Comparison of ENCODE assay signal across 21 cellular contexts in genomic region chr12:122371475-122372045, GRCh38. TPM values are rescaled to one million over a fixed set of nuclear protein-coding genes. Genes with fewer than 3 reads are reported as not detected.
DNase-seq lines count a peak whose midpoint lies in the region; ATAC-seq, FAIRE-seq and TF ChIP-seq lines count a peak whose summit lies in the region.
"Had no signal": no experiment of that assay in that cellular context is flagged by ENCODE, and none has a peak within 500 bp of the region (broad histone marks: within the 10 kb centered on the region; RNA-seq: fewer than 3 reads in every experiment).

No MANE protein-coding gene starts in this region.

- H3K9ac ChIP-seq in liver (ENCODE audit: low read depth in 1 of 2, low read length in 2 of 2) = peak overlapping the region in 1 of 2 donors; percentile 38
- no peak overlapping the region for H3K9ac ChIP-seq in HepG2 (ENCODE audit: insufficient read depth, low read depth, low read length)

- no TSS peak for BruUV-seq in HepG2 (replicated peaks; lab: Mats Ljungman, UMichigan)

- no peaks in the 10 kb centered on the region for H4K20me1 ChIP-seq in HepG2 (ENCODE audit: insufficient read depth, low read length)

- TF ChIP-seq CTCF in liver (IDR thresholded peaks at IDR 0.05; ENCODE audit: low read depth, low read length, missing input control) (no peak), HepG2 (CRISPR knock-in tag; IDR thresholded peaks at IDR 0.05) (no peak), natural killer cell (IDR thresholded peaks at IDR 0.05) (no peak)

- H3K9me3 Mint-ChIP-seq in natural killer cell = no peaks in the 10 kb centered on the region
- H3K9me3 Mint-ChIP-seq: central memory CD8-positive, alpha-beta T cell; stimulated activated naive CD8-positive, alpha-beta T cell treated with anti-CD3 and anti-CD28 coated beads, Interleukin-15, amount 100 ng/mL, for 72 hours had no signal

- no peak for FAIRE-seq in HepG2 (lab: Jason Lieb, UNC)
- FAIRE-seq: GM19239, RCC 7860 had no signal

- H3K27me3 Mint-ChIP-seq in natural killer cell (ENCODE audit: low read depth in 2 of 2) = no peaks in the 10 kb centered on the region
- H3K27me3 Mint-ChIP-seq: central memory CD8-positive, alpha-beta T cell; stimulated activated naive CD8-positive, alpha-beta T cell treated with anti-CD3 and anti-CD28 coated beads, Interleukin-15, amount 100 ng/mL, for 72 hours had no signal

- H3K4me2 ChIP-seq in HepG2 (ENCODE audit: low read depth, low read length) = no peak overlapping the region

- CTCF ChIA-PET in HepG2 (lab: Yijun Ruan, JAX; ENCODE audit: low intra/inter-chr PET ratio, low total read pairs) = no interaction called here

- H3K79me2 ChIP-seq in HepG2 (ENCODE audit: insufficient read depth, low read length) = peaks cover 4% of the 10 kb centered on the region

- no peak overlapping the region for H3K4me3 Mint-ChIP-seq in natural killer cell
- H3K4me3 Mint-ChIP-seq: central memory CD8-positive, alpha-beta T cell; stimulated activated naive CD8-positive, alpha-beta T cell treated with anti-CD3 and anti-CD28 coated beads, Interleukin-15, amount 100 ng/mL, for 72 hours had no signal

- H3K27ac ChIP-seq in liver (ENCODE audit: low read depth in 1 of 2, low read length in 2 of 2) (peak overlapping the region; percentile 36 to 46), HepG2 (ENCODE audit: extremely low read length, insufficient read depth, low read length) (no peak overlapping the region)

- TF ChIP-seq POLR2A in HepG2 (IDR thresholded peaks at IDR 0.05; ENCODE audit: insufficient read depth in 1 of 2, low read depth in 2 of 2, low read length in 2 of 2) = no peak

- peaks cover 7 to 30% of the 10 kb centered on the region in 2 donors for H3K4me1 Mint-ChIP-seq in natural killer cell

- POLR2A ChIA-PET in HepG2 (lab: Yijun Ruan, JAX) = interaction anchor here (1.3 kb wide), 1 partner anchor 28 kb away, joined by 4 read pairs; no protein-coding TSS in a partner anchor

- intact Hi-C loops in HepG2 (cut with micrococcal nuclease; ENCODE audit: unreplicated experiment) (no loop called here), natural killer cell (cut with micrococcal nuclease) (no loop called here)

- H3K4me1 ChIP-seq in liver (ENCODE audit: control insufficient read depth in 4 of 4, insufficient read depth in 4 of 4, low read length in 3 of 4) (peaks cover 0 to 6% (median 2%) of the 10 kb centered on the region in 4 donors), HepG2 (ENCODE audit: insufficient read depth, low read length) (peaks cover 28% of the 10 kb centered on the region)

- TF ChIP-seq RAD21 in liver (IDR thresholded peaks at IDR 0.05) (no peak), HepG2 (CRISPR knock-in tag; IDR thresholded peaks at IDR 0.05) (no peak)

- ATAC-seq in HepG2 = no peak
- no peak for ATAC-seq in natural killer cell
- no peak for ATAC-seq in GM19452 (IDR thresholded peaks at IDR 0.05; ENCODE audit: unreplicated experiment)
- no peak for ATAC-seq in HG03108 (IDR thresholded peaks at IDR 0.05; ENCODE audit: unreplicated experiment)
- ATAC-seq: stimulated activated naive CD8-positive, alpha-beta T cell treated with anti-CD3 and anti-CD28 coated beads, Interleukin-15, amount 100 ng/mL, for 72 hours had no signal

- H3K27me3 ChIP-seq in liver (ENCODE audit: control insufficient read depth in 4 of 4, insufficient read depth in 4 of 4, low read length in 3 of 4) (no peaks in the 10 kb centered on the region), HepG2 (ENCODE audit: control insufficient read depth in 1 of 2, insufficient read depth in 2 of 2, low read length in 2 of 2) (no peaks in the 10 kb centered on the region)

- H3K4me3 ChIP-seq in liver (ENCODE audit: low read depth in 1 of 3, low read length in 3 of 3) (no peak overlapping the region), HepG2 (replicated peaks in 1 of 3; ENCODE audit: insufficient read depth in 1 of 3, low read depth in 2 of 3, low read length in 3 of 3) (no peak overlapping the region)

- H3K36me3 ChIP-seq in liver (ENCODE audit: control insufficient read depth in 4 of 4, insufficient read depth in 3 of 4, low read depth in 1 of 4, low read length in 3 of 4) = peaks cover 2 to 28% (median 10%) of the 10 kb centered on the region in 4 donors
- peaks cover 0 to 29% of the 10 kb centered on the region in 2 experiments; a peak in 3 of 5 replicates for H3K36me3 ChIP-seq in HepG2 (replicated peaks in 1 of 2; ENCODE audit: control insufficient read depth in 1 of 2, insufficient read depth in 2 of 2, low read length in 2 of 2)

- H3K36me3 Mint-ChIP-seq in natural killer cell = peaks cover 7% of the 10 kb centered on the region

- WGBS in liver = 50% methylated on average over 8 of the region's 8 CpGs
- WGBS in HepG2 (ENCODE audit: low lambda C conversion rate) = 80% methylated on average over 8 of the region's 8 CpGs

- DNase-seq in HepG2 (ENCODE audit: low spot score) (no peak), dermis microvascular lymphatic vessel endothelial cell (ENCODE audit: low read depth in 2 of 2) (peak; percentile 52 to 53), natural killer cell (no peak), NCI-H2029 (lab: John Stamatoyannopoulos, UW) (no peak), activated gamma-delta T cell (lab: John Stamatoyannopoulos, UW) (no peak)
- DNase-seq: activated CD4-positive, CD25-positive, alpha-beta regulatory T cell; activated CD8-positive, alpha-beta memory T cell treated with anti-CD3 and anti-CD28 coated beads, Interleukin-2, amount 50 U/mL, for 48 hours; DMS 273 treated with DMSO at 0.1 percent for 48 hours; KBM-7; NCI-H1092; NCI-H82; posterior cingulate gyrus; stimulated activated CD4-positive, alpha-beta T cell treated with anti-CD3 and anti-CD28 coated beads, Interleukin-15, amount 100 ng/mL, for 24 hours; stimulated activated naive CD8-positive, alpha-beta T cell treated with anti-CD3 and anti-CD28 coated beads, Interleukin-15, amount 100 ng/mL, for 72 hours; SW 1271 had no signal

- H2AFZ ChIP-seq in HepG2 (ENCODE audit: low read length) = no peak overlapping the region

- TF ChIP-seq EP300 in HepG2 (IDR thresholded peaks at IDR 0.05; ENCODE audit: low read depth in 2 of 2, low read length in 2 of 2) (no peak), HepG2 (CRISPR knock-in tag; IDR thresholded peaks at IDR 0.05; ENCODE audit: borderline replicate concordance) (no peak)

- H3K9me3 ChIP-seq in liver (ENCODE audit: control insufficient read depth in 4 of 4, low read length in 3 of 4) (no peaks in the 10 kb centered on the region), HepG2 (ENCODE audit: low read length) (no peaks in the 10 kb centered on the region)

- in situ Hi-C loops in HepG2 (cut with HindIII; ENCODE audit: extremely low pct_ligation_motif_present, low pct_unique_long_range_greater_than_20kb) = no loop called here

- peak overlapping the region; percentile 60 to 66 for H3K27ac Mint-ChIP-seq in natural killer cell

TF ChIP-seq in liver, 16 proteins besides CTCF, POLR2A, EP300 and RAD21:
- TF ChIP-seq HNF4G (IDR thresholded peaks at IDR 0.05) (no peak), SP1 (IDR thresholded peaks at IDR 0.05) (peak; percentile 7), GABPA (IDR thresholded peaks at IDR 0.05 in 1 of 2, conservative IDR thresholded peaks at IDR 0.05 in 1 of 2) (no peak), FOXA1 (IDR thresholded peaks at IDR 0.05) (no peak), RXRA (IDR thresholded peaks at IDR 0.05) (peak in 1 of 2 donors; percentile 28), EGR1 (IDR thresholded peaks at IDR 0.05; ENCODE audit: low read depth in 2 of 2) (no peak), NR2F2 (IDR thresholded peaks at IDR 0.05) (peak; percentile 83)

TF ChIP-seq in HepG2, 621 proteins besides CTCF, POLR2A, EP300 and RAD21:
- TF ChIP-seq MEF2D (CRISPR knock-in tag; IDR thresholded peaks at IDR 0.05) = no peak
TF ChIP-seq in HepG2: peak in this region for 0.

RNA-seq across cellular contexts. Expression of gene CLIP1, which starts 50.9 kb away (rescaled TPM):
- total RNA-seq in liver (10 to 100 TPM; 19.9 to 41.9 TPM), HepG2 (2016; rRNA removed; fragmentation: Illumina TruSeq; extraction: Trizol) (28.9 and 30.2 TPM in 2 replicates), dermis microvascular lymphatic vessel endothelial cell (22.6 and 28.7 TPM in 2 replicates), natural killer cell (10 to 100 TPM; 67.1 to 88.5 (median 69.1) TPM)
- polyA plus RNA-seq in liver (10 to 100 TPM; 13.0 to 32.2 TPM), HepG2 (2011; rRNA removed) (42.8 and 43.7 TPM in 2 replicates)
- 16.2 and 21.0 TPM in 2 replicates for total RNA-seq in HepG2 (2016; cell fraction: cytosol; rRNA removed; fragmentation: Illumina TruSeq; extraction: Trizol; ENCODE audit: low read depth)
- total RNA-seq in HepG2 (2016; cell fraction: insoluble cytoplasmic fraction; rRNA removed; fragmentation: Illumina TruSeq; extraction: Trizol) = 26.9 and 28.6 TPM in 2 replicates
- total RNA-seq in HepG2 (2016; cell fraction: membrane; rRNA removed; fragmentation: Illumina TruSeq; extraction: Trizol) = 15.5 and 15.9 TPM in 2 replicates
- total RNA-seq in HepG2 (2016; cell fraction: nucleus; rRNA removed; fragmentation: Illumina TruSeq; extraction: Trizol) = 33.5 and 40.7 TPM in 2 replicates
- 26.7 and 33.0 TPM in 2 replicates for polyA plus RNA-seq in HepG2 (2011; cell fraction: cytosol; rRNA removed)
- 30.4 and 31.8 TPM in 2 replicates for polyA plus RNA-seq in HepG2 (2011; cell fraction: nucleus; rRNA removed)
- 21.0 and 26.9 TPM in 2 replicates for polyA plus RNA-seq in HepG2 (2012)
- polyA plus RNA-seq in HepG2 (2016; cell fraction: cytosol; fragmentation: Illumina TruSeq; extraction: Trizol; ENCODE audit: low read depth) = 0.83 and 0.97 TPM in 2 replicates
- 22.9 and 23.8 TPM in 2 replicates for polyA plus RNA-seq in HepG2 (2016; cell fraction: insoluble cytoplasmic fraction; fragmentation: Illumina TruSeq; extraction: Trizol; ENCODE audit: low read depth)
- polyA plus RNA-seq in HepG2 (2016; cell fraction: membrane; fragmentation: Illumina TruSeq; extraction: Trizol; ENCODE audit: low read depth) = 3.9 and 5.6 TPM in 2 replicates
- polyA plus RNA-seq in HepG2 (2016; cell fraction: nucleus; fragmentation: Illumina TruSeq; extraction: Trizol; ENCODE audit: insufficient read depth, low read depth) = 35.5 and 36.6 TPM in 2 replicates
- polyA minus RNA-seq in HepG2 (2011; rRNA and poly(A)+ RNA removed; ENCODE audit: low replicate concordance) = 62.5 and 153 TPM in 2 replicates
- polyA minus RNA-seq in HepG2 (2011; cell fraction: cytosol; rRNA and poly(A)+ RNA removed) = 23.9 and 31.3 TPM in 2 replicates
- polyA minus RNA-seq in HepG2 (2011; cell fraction: nucleus; rRNA and poly(A)+ RNA removed) = 47.6 and 65.9 TPM in 2 replicates

Comparison
In these comparisons a context has a peak if more than half of its experiments do, and no peak if none do; other contexts are left out.
1. DNase-seq: peak in dermis microvascular lymphatic vessel endothelial cell (2 of 2); none in HepG2 (single experiment), natural killer cell (single experiment), NCI-H2029 (single experiment) and activated gamma-delta T cell (single experiment).